ENCODE assay signal across 9 cellular contexts in genomic region chr1:116586741-116587143, GRCh38. TPM values are rescaled to one million over a fixed set of nuclear protein-coding genes. Genes with fewer than 3 reads are reported as not detected.
DNase-seq lines count a peak whose midpoint lies in the region; ATAC-seq, FAIRE-seq and TF ChIP-seq lines count a peak whose summit lies in the region.
"Had no signal": no experiment of that assay in that cellular context is flagged by ENCODE, and none has a peak within 500 bp of the region (broad histone marks: within the 10 kb centered on the region; RNA-seq: fewer than 3 reads in every experiment).

No MANE protein-coding gene starts in this region.

- DNase-seq in stimulated activated naive CD8-positive, alpha-beta T cell treated with anti-CD3 and anti-CD28 coated beads, Interleukin-15, amount 100 ng/mL, for 72 hours: no peak
- DNase-seq in transverse colon: no peak
- DNase-seq in kidney: no peak
- DNase-seq: DND-41, NCI-H2081 had no signal

- intact Hi-C loops in transverse colon (cut with DNase I; ENCODE audit: low total_unique reads) (no loop called here), kidney (cut with DNase I) (no loop called here)

- no peaks in the 10 kb centered on the region for H3K4me1 Mint-ChIP-seq in activated T-helper 17 cell treated with anti-CD3 and anti-CD28 coated beads, Interleukin-2, amount 50 U/mL, for 72 hours
- peaks cover 32% of the 10 kb centered on the region for H3K4me1 Mint-ChIP-seq in stimulated activated naive CD8-positive, alpha-beta T cell treated with anti-CD3 and anti-CD28 coated beads, Interleukin-15, amount 100 ng/mL, for 72 hours

- H3K4me3 Mint-ChIP-seq in activated T-helper 17 cell treated with anti-CD3 and anti-CD28 coated beads, Interleukin-2, amount 50 U/mL, for 72 hours: no peak overlapping the region
- H3K4me3 Mint-ChIP-seq in stimulated activated naive CD8-positive, alpha-beta T cell treated with anti-CD3 and anti-CD28 coated beads, Interleukin-15, amount 100 ng/mL, for 72 hours: no peak overlapping the region

- H3K27ac Mint-ChIP-seq in activated T-helper 17 cell treated with anti-CD3 and anti-CD28 coated beads, Interleukin-2, amount 50 U/mL, for 72 hours: no peak overlapping the region
- H3K27ac Mint-ChIP-seq in stimulated activated naive CD8-positive, alpha-beta T cell treated with anti-CD3 and anti-CD28 coated beads, Interleukin-15, amount 100 ng/mL, for 72 hours: no peak overlapping the region

- no peak overlapping the region for H3K4me3 ChIP-seq in transverse colon
- no peak overlapping the region for H3K4me3 ChIP-seq in kidney (ENCODE audit: low read length in 2 of 2)

- H3K4me1 ChIP-seq in transverse colon (peaks cover 0 to 14% (median 11%) of the 10 kb centered on the region in 4 donors), kidney (ENCODE audit: control insufficient read depth in 1 of 2, insufficient read depth in 1 of 2, low read depth in 1 of 2, low read length in 2 of 2) (peaks cover 0 to 7% of the 10 kb centered on the region in 2 donors)

- in situ Hi-C loops in transverse colon (cut with MboI; ENCODE audit: low pct_ligation_motif_present in 1 of 4, low pct_unique_long_range_greater_than_20kb in 1 of 4, low sequenced_read_pairs in 3 of 4): loop anchor here in 3 of 4 donors (25.0 kb wide), 2 partner anchors 451 to 476 kb away; partner anchors contain the start of gene TTF2 (in 1 of the 3)

- H3K27ac ChIP-seq in transverse colon: no peak overlapping the region
- no peak overlapping the region for H3K27ac ChIP-seq in kidney (ENCODE audit: low read depth in 2 of 2, low read length in 2 of 2)

- TF ChIP-seq CTCF in transverse colon (IDR thresholded peaks at IDR 0.05): no peak
- TF ChIP-seq CTCF in kidney (IDR thresholded peaks at IDR 0.05; ENCODE audit: borderline replicate concordance, extremely low read depth, insufficient read depth): no peak

- H3K9ac ChIP-seq in kidney (ENCODE audit: low read length in 2 of 2): no peak overlapping the region

- no peaks in the 10 kb centered on the region for H3K9me3 Mint-ChIP-seq in activated T-helper 17 cell treated with anti-CD3 and anti-CD28 coated beads, Interleukin-2, amount 50 U/mL, for 72 hours
- no peaks in the 10 kb centered on the region for H3K9me3 Mint-ChIP-seq in stimulated activated naive CD8-positive, alpha-beta T cell treated with anti-CD3 and anti-CD28 coated beads, Interleukin-15, amount 100 ng/mL, for 72 hours

- TF ChIP-seq POLR2A in transverse colon (IDR thresholded peaks at IDR 0.05): no peak

- H3K27me3 ChIP-seq in transverse colon: no peaks in the 10 kb centered on the region

- 80 to 94% methylated on average over 3 of the region's 3 CpGs for WGBS in transverse colon (ENCODE audit: low coverage in 1 of 2), 2 donors

- H3K9me3 ChIP-seq in transverse colon (no peaks in the 10 kb centered on the region), kidney (ENCODE audit: control insufficient read depth in 1 of 2, low read length in 2 of 2) (no peaks in the 10 kb centered on the region)

- TF ChIP-seq EP300 in transverse colon (IDR thresholded peaks at IDR 0.05; ENCODE audit: low read depth): no peak

- no peaks in the 10 kb centered on the region for H3K27me3 Mint-ChIP-seq in activated T-helper 17 cell treated with anti-CD3 and anti-CD28 coated beads, Interleukin-2, amount 50 U/mL, for 72 hours
- no peaks in the 10 kb centered on the region for H3K27me3 Mint-ChIP-seq in stimulated activated naive CD8-positive, alpha-beta T cell treated with anti-CD3 and anti-CD28 coated beads, Interleukin-15, amount 100 ng/mL, for 72 hours

- peaks cover 43% of the 10 kb centered on the region for H3K36me3 Mint-ChIP-seq in activated T-helper 17 cell treated with anti-CD3 and anti-CD28 coated beads, Interleukin-2, amount 50 U/mL, for 72 hours (ENCODE audit: low read depth)

- no peak for FAIRE-seq in kidney (lab: Jason Lieb, UNC)

- H3K36me3 ChIP-seq in transverse colon (no peaks in the 10 kb centered on the region), kidney (ENCODE audit: control insufficient read depth in 1 of 2, insufficient read depth in 2 of 2, low read length in 2 of 2) (peaks cover 4% of the 10 kb centered on the region in 2 donors)

- ATAC-seq in GM19463 (IDR thresholded peaks at IDR 0.05; ENCODE audit: unreplicated experiment) (peak; percentile 71), HG03025 (IDR thresholded peaks at IDR 0.05; ENCODE audit: low FRiP score, unreplicated experiment) (peak; percentile 56), HG02973 (IDR thresholded peaks at IDR 0.05; ENCODE audit: unreplicated experiment) (no peak)
- ATAC-seq in activated T-helper 17 cell treated with anti-CD3 and anti-CD28 coated beads, Interleukin-2, amount 50 U/mL, for 72 hours (replicated peaks): peak; percentile 40
- peak; percentile 7 for ATAC-seq in stimulated activated naive CD8-positive, alpha-beta T cell treated with anti-CD3 and anti-CD28 coated beads, Interleukin-15, amount 100 ng/mL, for 72 hours

RNA-seq across cellular contexts. Expression of gene CD58, which starts 15.9 kb away (rescaled TPM):
- 10 to 100 TPM; 36.8 to 40.5 TPM for total RNA-seq in activated T-helper 17 cell treated with anti-CD3 and anti-CD28 coated beads, Interleukin-2, amount 50 U/mL, for 72 hours
- total RNA-seq in transverse colon (10 to 100 TPM in 3 of 4 donors, 1 to 10 TPM in 1; 1.8 to 48.7 (median 32.7) TPM), kidney (36.6 TPM)
- 27.4 TPM for polyA plus RNA-seq in kidney (ENCODE audit: insufficient read depth, low read depth, low replicate concordance)
